8 cellular contexts compared by ENCODE assay signal in the genomic region with DNA sequence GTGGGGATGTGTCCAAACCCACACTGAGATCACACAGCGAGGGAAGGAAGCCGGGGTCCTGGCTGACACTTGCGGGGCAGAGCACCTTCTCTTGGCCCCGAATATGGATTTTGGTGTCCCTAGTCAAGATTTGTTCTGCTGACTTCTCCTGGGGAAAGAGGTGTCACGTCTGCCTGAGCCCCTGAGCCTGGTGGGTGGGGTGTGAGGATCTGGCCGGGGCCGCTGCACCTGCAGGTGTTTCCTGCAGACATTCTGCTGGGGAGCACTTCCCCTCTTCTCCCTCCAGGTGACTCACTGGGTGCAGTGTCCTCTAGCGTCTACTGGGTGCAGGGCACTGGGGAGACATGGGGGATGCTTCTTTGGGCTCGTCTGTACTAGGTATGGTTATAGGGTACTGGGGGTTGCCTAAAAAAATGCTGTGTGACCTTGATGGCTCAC.
DNase-seq lines count a peak whose midpoint lies in the region; ATAC-seq and TF ChIP-seq lines count a peak whose summit lies in the region.

No MANE protein-coding gene starts in this region.

- no peaks in the 10 kb centered on the region for H3K27me3 Mint-ChIP-seq in central memory CD8-positive, alpha-beta T cell
- H3K27me3 Mint-ChIP-seq in endothelial cell (ENCODE audit: unreplicated experiment) = peaks cover 10% of the 10 kb centered on the region

- ATAC-seq in GM19328 (IDR thresholded peaks at IDR 0.05; ENCODE audit: unreplicated experiment) (peak; percentile 67), HG03457 (IDR thresholded peaks at IDR 0.05; ENCODE audit: unreplicated experiment) (peak; percentile 51)
- ATAC-seq in central memory CD8-positive, alpha-beta T cell (replicated peaks; ENCODE audit: extremely low read depth, poor library complexity, severe bottlenecking) = peak; percentile 80

- H3K4me1 Mint-ChIP-seq in central memory CD8-positive, alpha-beta T cell = peaks cover 68% of the 10 kb centered on the region
- peaks cover 66% of the 10 kb centered on the region for H3K4me1 Mint-ChIP-seq in endothelial cell (ENCODE audit: unreplicated experiment)

- H3K9me3 Mint-ChIP-seq in central memory CD8-positive, alpha-beta T cell = no peaks in the 10 kb centered on the region
- no peaks in the 10 kb centered on the region for H3K9me3 Mint-ChIP-seq in endothelial cell (ENCODE audit: unreplicated experiment)

- H3K4me3 ChIP-seq in AG10803 (ENCODE audit: low read length) (no peak overlapping the region), WERI-Rb-1 (ENCODE audit: low read depth, low read length) (no peak overlapping the region)

- H3K4me3 Mint-ChIP-seq in central memory CD8-positive, alpha-beta T cell = peak overlapping the region; percentile 83
- no peak overlapping the region for H3K4me3 Mint-ChIP-seq in endothelial cell (ENCODE audit: unreplicated experiment)

- TF ChIP-seq CTCF in AG10803 (conservative IDR thresholded peaks at IDR 0.05; ENCODE audit: low read length) = peak; percentile 6; the same call in 1 of the 2 replicates
- TF ChIP-seq CTCF in WERI-Rb-1 (IDR thresholded peaks at IDR 0.05; ENCODE audit: low read depth, low read length) = peak; percentile 9; the same call in 1 of the 2 replicates
- no peak for TF ChIP-seq CTCF in endothelial cell (IDR thresholded peaks at IDR 0.05; ENCODE audit: unreplicated experiment)

- no peaks in the 10 kb centered on the region; the same call in 1 of the 2 replicates for H3K36me3 ChIP-seq in WERI-Rb-1

- DNase-seq in AG10803 (ENCODE audit: low read depth) (no peak), WERI-Rb-1 (no peak), renal cortical epithelial cell (ENCODE audit: low read depth) (peak; percentile 9), endothelial cell (ENCODE audit: low spot score) (no peak), NCI-H1417 treated with DMSO at 0.1 percent for 48 hours (lab: John Stamatoyannopoulos, UW) (no peak)
- DNase-seq in central memory CD8-positive, alpha-beta T cell (ENCODE audit: low spot score in 2 of 2) = peak; percentile 49 to 60

- H3K27ac ChIP-seq in WERI-Rb-1 = no peak overlapping the region

- peak overlapping the region; percentile 95 for H3K27ac Mint-ChIP-seq in central memory CD8-positive, alpha-beta T cell (ENCODE audit: low read depth)
- H3K27ac Mint-ChIP-seq in endothelial cell (ENCODE audit: unreplicated experiment) = no peak overlapping the region

- no peaks in the 10 kb centered on the region for H3K9me3 ChIP-seq in WERI-Rb-1 (ENCODE audit: severe bottlenecking)

- H3K36me3 Mint-ChIP-seq in central memory CD8-positive, alpha-beta T cell (ENCODE audit: insufficient read depth) = peaks cover 15% of the 10 kb centered on the region
- H3K36me3 Mint-ChIP-seq in endothelial cell (ENCODE audit: low read depth, unreplicated experiment) = peaks cover 30% of the 10 kb centered on the region

- no peaks in the 10 kb centered on the region for H3K27me3 ChIP-seq in WERI-Rb-1 (ENCODE audit: insufficient read depth, low read depth, severe bottlenecking)

Comparison
In these comparisons a context has a peak if more than half of its experiments do, and no peak if none do; other contexts are left out.
1. DNase-seq: peak in central memory CD8-positive, alpha-beta T cell (2 of 2) and renal cortical epithelial cell (single experiment); none in AG10803 (single experiment), WERI-Rb-1 (single experiment), endothelial cell (single experiment) and NCI-H1417 treated with DMSO at 0.1 percent for 48 hours (single experiment).
2. Peak in every context shown above with its lines, with median percentiles within 50 percentile points of each other: ATAC-seq.